ENCODE assay signal across 8 cellular contexts in genomic region chr4:173301518-173302201, GRCh38. TPM values are rescaled to one million over a fixed set of nuclear protein-coding genes. Genes with fewer than 3 reads are reported as not detected.
A peak's percentile ranks its signal among the peaks of the same experiment; 100 is the strongest.
DNase-seq lines count a peak whose midpoint lies in the region; ATAC-seq and TF ChIP-seq lines count a peak whose summit lies in the region.

No MANE protein-coding gene starts in this region.

- peak; percentile 60 for ATAC-seq in GM19452 (IDR thresholded peaks at IDR 0.05; ENCODE audit: unreplicated experiment)
- no peak for ATAC-seq in GM18858 (IDR thresholded peaks at IDR 0.05; ENCODE audit: unreplicated experiment)
- ATAC-seq in HG03565 (IDR thresholded peaks at IDR 0.05; ENCODE audit: unreplicated experiment) = no peak

- H3K9me3 Mint-ChIP-seq in chondrocyte (ENCODE audit: low read depth) = peaks cover 9% of the 10 kb centered on the region

- peaks cover 12% of the 10 kb centered on the region for H3K36me3 Mint-ChIP-seq in chondrocyte (ENCODE audit: low read depth)

- H3K27ac Mint-ChIP-seq in chondrocyte (ENCODE audit: unreplicated experiment) = no peak overlapping the region

- peak; percentile 88 for TF ChIP-seq CTCF in chondrocyte (IDR thresholded peaks at IDR 0.05)

- no peak overlapping the region for H3K4me3 Mint-ChIP-seq in chondrocyte (ENCODE audit: unreplicated experiment)

- DNase-seq in DMS79 treated with DMSO at 0.1 percent for 48 hours (lab: John Stamatoyannopoulos, UW) (peak; percentile 2), DMS79 (lab: John Stamatoyannopoulos, UW) (no peak), MV-4-11 (lab: John Stamatoyannopoulos, UW) (peak; percentile 47), chondrocyte (ENCODE audit: low spot score) (no peak), midbrain (lab: John Stamatoyannopoulos, UW) (peak; percentile 8)

- peaks cover 6% of the 10 kb centered on the region for H3K4me1 Mint-ChIP-seq in chondrocyte (ENCODE audit: low read depth)

- H3K27me3 Mint-ChIP-seq in chondrocyte (ENCODE audit: low read depth) = no peaks in the 10 kb centered on the region

RNA-seq across cellular contexts. Expression of gene HMGB2, which starts 32.5 kb away (rescaled TPM):
- 24.0 to 31.0 TPM (median 27.7 TPM) in 3 replicates for total RNA-seq in chondrocyte

Comparison
In these comparisons a context has a peak if more than half of its experiments do, and no peak if none do; other contexts are left out.
1. DNase-seq: peak in DMS79 treated with DMSO at 0.1 percent for 48 hours (single experiment), MV-4-11 (single experiment) and midbrain (single experiment); none in DMS79 (single experiment) and chondrocyte (single experiment).